ENCODE assay signal across 12 cellular contexts in genomic region chr2:74516650-74517049, GRCh38. TPM values are rescaled to one million over a fixed set of nuclear protein-coding genes. Genes with fewer than 3 reads are reported as not detected.
DNase-seq lines count a peak whose midpoint lies in the region; ATAC-seq and TF ChIP-seq lines count a peak whose summit lies in the region.
"Had no signal": no experiment of that assay in that cellular context is flagged by ENCODE, and none has a peak within 500 bp of the region (broad histone marks: within the 10 kb centered on the region; RNA-seq: fewer than 3 reads in every experiment).

No MANE protein-coding gene starts in this region.

- peak overlapping the region; percentile 62 for H3K4me3 Mint-ChIP-seq in activated CD8-positive, alpha-beta memory T cell treated with anti-CD3 and anti-CD28 coated beads, Interleukin-2, amount 10 ng/mL, durations not matched to agents 7 days and 5 days
- H3K4me3 Mint-ChIP-seq in activated CD4-positive, alpha-beta memory T cell treated with anti-CD3 and anti-CD28 coated beads for 36 hours = peak overlapping the region; percentile 57

- no peaks in the 10 kb centered on the region for H3K9me3 Mint-ChIP-seq in activated CD8-positive, alpha-beta memory T cell treated with anti-CD3 and anti-CD28 coated beads, Interleukin-2, amount 10 ng/mL, durations not matched to agents 7 days and 5 days (ENCODE audit: low read depth)
- H3K9me3 Mint-ChIP-seq in activated CD4-positive, alpha-beta memory T cell treated with anti-CD3 and anti-CD28 coated beads for 36 hours = no peaks in the 10 kb centered on the region

- no peak for ATAC-seq in activated CD8-positive, alpha-beta memory T cell treated with anti-CD3 and anti-CD28 coated beads, Interleukin-2, amount 10 ng/mL, durations not matched to agents 7 days and 5 days
- ATAC-seq in HG02885 (IDR thresholded peaks at IDR 0.05; ENCODE audit: poor library complexity, unreplicated experiment) = no peak
- ATAC-seq: A549 had no signal

- peaks cover 27% of the 10 kb centered on the region for H3K4me1 Mint-ChIP-seq in activated CD8-positive, alpha-beta memory T cell treated with anti-CD3 and anti-CD28 coated beads, Interleukin-2, amount 10 ng/mL, durations not matched to agents 7 days and 5 days
- peaks cover 23% of the 10 kb centered on the region for H3K4me1 Mint-ChIP-seq in activated CD4-positive, alpha-beta memory T cell treated with anti-CD3 and anti-CD28 coated beads for 36 hours (ENCODE audit: low read depth)

- peak overlapping the region; percentile 23 for H3K27ac Mint-ChIP-seq in activated CD8-positive, alpha-beta memory T cell treated with anti-CD3 and anti-CD28 coated beads, Interleukin-2, amount 10 ng/mL, durations not matched to agents 7 days and 5 days
- H3K27ac Mint-ChIP-seq in activated CD4-positive, alpha-beta memory T cell treated with anti-CD3 and anti-CD28 coated beads for 36 hours = no peak overlapping the region

- POLR2A ChIA-PET in activated CD4-positive, alpha-beta memory T cell treated with anti-CD3 and anti-CD28 coated beads for 36 hours (lab: Charles Lee) = interaction anchor here (0.8 to 1.1 kb wide), 2 partner anchors 13 kb away, joined by 4 to 6 read pairs; partner anchors contain the start of genes AUP1 and HTRA2

- intact Hi-C loops in activated CD4-positive, alpha-beta memory T cell treated with anti-CD3 and anti-CD28 coated beads for 36 hours (cut with micrococcal nuclease) = loop anchor here (1.0 kb wide), 1 partner anchor 18 kb away; no protein-coding TSS in a partner anchor
- intact Hi-C loops in spleen (cut with DNase I; ENCODE audit: low total_unique reads) = no loop called here

- H3K9ac ChIP-seq in iPS-15b (ENCODE audit: low read depth, low read length) = no peak overlapping the region

- peak overlapping the region; percentile 49 for H3K4me3 ChIP-seq in iPS-15b (ENCODE audit: low read depth, low read length)
- peak overlapping the region in 7 of 8 donors; percentile 44 to 71 (median 53) for H3K4me3 ChIP-seq in spleen
- H3K4me3 ChIP-seq: A549 had no signal

- TF ChIP-seq CTCF in spleen (IDR thresholded peaks at IDR 0.05 in 8 of 11, conservative IDR thresholded peaks at IDR 0.05 in 3 of 11) = no peak

- H3K9me3 ChIP-seq in iPS-15b (ENCODE audit: control insufficient read depth, insufficient read depth, low read length) = peaks cover 6% of the 10 kb centered on the region
- no peaks in the 10 kb centered on the region for H3K9me3 ChIP-seq in spleen
- H3K9me3 ChIP-seq: A549, upper lobe of left lung had no signal

- H3K27me3 Mint-ChIP-seq in activated CD8-positive, alpha-beta memory T cell treated with anti-CD3 and anti-CD28 coated beads, Interleukin-2, amount 10 ng/mL, durations not matched to agents 7 days and 5 days = peaks cover 81% of the 10 kb centered on the region
- H3K27me3 Mint-ChIP-seq in activated CD4-positive, alpha-beta memory T cell treated with anti-CD3 and anti-CD28 coated beads for 36 hours = peaks cover 67% of the 10 kb centered on the region

- H3K36me3 ChIP-seq in iPS-15b (ENCODE audit: control insufficient read depth, insufficient read depth, low read length) (no peaks in the 10 kb centered on the region), spleen (no peaks in the 10 kb centered on the region)
- H3K36me3 ChIP-seq: upper lobe of left lung had no signal

- H3K4me1 ChIP-seq in iPS-15b (ENCODE audit: control insufficient read depth, insufficient read depth, low read length) = no peaks in the 10 kb centered on the region
- H3K4me1 ChIP-seq in spleen = peaks cover 20 to 41% (median 37%) of the 10 kb centered on the region in 6 donors

- H3K27me3 ChIP-seq in iPS-15b (ENCODE audit: control insufficient read depth, insufficient read depth, low read length) (peaks cover 95% of the 10 kb centered on the region), spleen (replicated peaks in 1 of 7) (peaks cover 23 to 94% (median 80%) of the 10 kb centered on the region in 7 donors)

- no peak for TF ChIP-seq POLR2A in spleen (IDR thresholded peaks at IDR 0.05)

- no peak for DNase-seq in activated CD8-positive, alpha-beta memory T cell treated with anti-CD3 and anti-CD28 coated beads, Interleukin-2, amount 10 ng/mL, durations not matched to agents 7 days and 5 days
- no peak for DNase-seq in activated CD8-positive, alpha-beta memory T cell treated with anti-CD3 and anti-CD28 coated beads, Interleukin-2, amount 50 U/mL, for 48 hours
- no peak for DNase-seq in activated CD4-positive, alpha-beta memory T cell treated with anti-CD3 and anti-CD28 coated beads for 36 hours
- DNase-seq in spleen = no peak
- no peak for DNase-seq in T1000 (lab: John Stamatoyannopoulos, UW)
- DNase-seq in effector CD4-positive, alpha-beta T cell = no peak
- DNase-seq: NCI-H1436 treated with DMSO at 0.1 percent for 48 hours had no signal

- peaks cover 5% of the 10 kb centered on the region for H3K36me3 Mint-ChIP-seq in activated CD8-positive, alpha-beta memory T cell treated with anti-CD3 and anti-CD28 coated beads, Interleukin-2, amount 10 ng/mL, durations not matched to agents 7 days and 5 days
- H3K36me3 Mint-ChIP-seq in activated CD4-positive, alpha-beta memory T cell treated with anti-CD3 and anti-CD28 coated beads for 36 hours = peaks cover 2% of the 10 kb centered on the region

- 70 to 76% (median 72%) methylated on average over 13 of the region's 13 CpGs for WGBS in spleen, 5 donors

- H3K27ac ChIP-seq in spleen = no peak overlapping the region
- H3K27ac ChIP-seq: A549, upper lobe of left lung had no signal

- CTCF ChIA-PET in activated CD8-positive, alpha-beta memory T cell treated with anti-CD3 and anti-CD28 coated beads, Interleukin-2, amount 10 ng/mL, durations not matched to agents 7 days and 5 days (lab: Charles Lee) = interaction anchor here (0.9 to 3.4 kb wide), 4 partner anchors 10 to 34 kb away, joined by 4 to 12 read pairs (median 6); partner anchors contain the start of genes AUP1, CCDC142, DQX1 and HTRA2
- CTCF ChIA-PET in activated CD4-positive, alpha-beta memory T cell treated with anti-CD3 and anti-CD28 coated beads for 36 hours (lab: Charles Lee) = no interaction called here

RNA-seq across cellular contexts. Expression of gene TLX2, which starts 2.4 kb away (rescaled TPM):
- total RNA-seq in activated CD8-positive, alpha-beta memory T cell treated with anti-CD3 and anti-CD28 coated beads, Interleukin-2, amount 10 ng/mL, durations not matched to agents 7 days and 5 days = 1 to 10 TPM in 1 of 2 experiments, under 1 TPM in 1; 0.82 to 1.3 TPM
- under 1 TPM; 0.52 to 0.94 TPM for total RNA-seq in activated CD4-positive, alpha-beta memory T cell treated with anti-CD3 and anti-CD28 coated beads for 36 hours
- not detected for total RNA-seq in spleen
- polyA plus RNA-seq in spleen = under 1 TPM in 2 of 3 donors, not detected in 1; 0.04 to 0.05 TPM
- total RNA-seq: glomerular endothelial cell had no signal

RNA-seq across cellular contexts. Expression of gene PCGF1, which starts 9.2 kb away (rescaled TPM):
- 10 to 100 TPM; 15.5 to 34.0 TPM for total RNA-seq in activated CD8-positive, alpha-beta memory T cell treated with anti-CD3 and anti-CD28 coated beads, Interleukin-2, amount 10 ng/mL, durations not matched to agents 7 days and 5 days
- 10 to 100 TPM; 22.6 to 26.0 TPM for total RNA-seq in activated CD4-positive, alpha-beta memory T cell treated with anti-CD3 and anti-CD28 coated beads for 36 hours
- 10 to 100 TPM; 12.7 to 20.4 (median 14.7) TPM for total RNA-seq in spleen
- polyA plus RNA-seq in spleen = 10 to 100 TPM in 2 of 3 donors, 1 to 10 TPM in 1; 9.6 to 11.8 (median 11.6) TPM

RNA-seq across cellular contexts. Expression of gene DQX1, which starts 9.4 kb away (rescaled TPM):
- under 1 TPM; 0.38 to 0.94 TPM for total RNA-seq in activated CD8-positive, alpha-beta memory T cell treated with anti-CD3 and anti-CD28 coated beads, Interleukin-2, amount 10 ng/mL, durations not matched to agents 7 days and 5 days
- under 1 TPM; 0.33 to 0.56 TPM for total RNA-seq in activated CD4-positive, alpha-beta memory T cell treated with anti-CD3 and anti-CD28 coated beads for 36 hours
- under 1 TPM in 5 of 7 donors, not detected in 2; 0.24 to 0.52 (median 0.43) TPM for total RNA-seq in spleen
- under 1 TPM; 0.09 to 0.22 (median 0.11) TPM for polyA plus RNA-seq in spleen
- total RNA-seq: glomerular endothelial cell had no signal

RNA-seq across cellular contexts. Expression of gene AUP1, which starts 12.9 kb away (rescaled TPM):
- total RNA-seq in activated CD8-positive, alpha-beta memory T cell treated with anti-CD3 and anti-CD28 coated beads, Interleukin-2, amount 10 ng/mL, durations not matched to agents 7 days and 5 days = 100 to 1,000 TPM; 140 to 158 TPM
- 10 to 100 TPM; 92.1 to 98.0 TPM for total RNA-seq in activated CD4-positive, alpha-beta memory T cell treated with anti-CD3 and anti-CD28 coated beads for 36 hours
- 100 to 1,000 TPM; 107 to 182 (median 125) TPM for total RNA-seq in spleen
- polyA plus RNA-seq in spleen = 100 to 1,000 TPM; 140 to 226 (median 223) TPM

RNA-seq across cellular contexts. Expression of gene HTRA2, which starts 13.1 kb away (rescaled TPM):
- 10 to 100 TPM; 52.2 to 87.2 TPM for total RNA-seq in activated CD8-positive, alpha-beta memory T cell treated with anti-CD3 and anti-CD28 coated beads, Interleukin-2, amount 10 ng/mL, durations not matched to agents 7 days and 5 days
- 10 to 100 TPM; 70.6 to 72.3 TPM for total RNA-seq in activated CD4-positive, alpha-beta memory T cell treated with anti-CD3 and anti-CD28 coated beads for 36 hours
- total RNA-seq in spleen = 10 to 100 TPM; 34.2 to 58.7 (median 38.7) TPM
- polyA plus RNA-seq in spleen = 10 to 100 TPM; 46.0 to 48.7 (median 48.0) TPM
